In genomic region chr3:11238880-11239279, GRCh38 we compare ENCODE assay signal across 2 cellular contexts.
TF ChIP-seq lines count a peak whose summit lies in the region.

No MANE protein-coding gene starts in this region.

TF ChIP-seq in endothelial cell of umbilical vein, 7 proteins besides CTCF, POLR2A, EP300 and RAD21:
- TF ChIP-seq MYC (IDR thresholded peaks at IDR 0.05; ENCODE audit: low read depth, low read length) = no peak
- TF ChIP-seq POLR2AphosphoS5 (IDR thresholded peaks at IDR 0.05; ENCODE audit: insufficient read depth, low read depth, low read length) = no peak
- TF ChIP-seq JUN (IDR thresholded peaks at IDR 0.05; ENCODE audit: borderline replicate concordance, insufficient read depth, insufficient read length, low read depth) = no peak
- peak; percentile 30 for TF ChIP-seq GATA2 (IDR thresholded peaks at IDR 0.05; ENCODE audit: insufficient read depth, insufficient read length, low read depth, low read length)
- TF ChIP-seq FOS (IDR thresholded peaks at IDR 0.05; ENCODE audit: borderline replicate concordance, insufficient read depth, low read length) = peak; percentile 12
- no peak for TF ChIP-seq EZH2 (IDR thresholded peaks at IDR 0.05; ENCODE audit: borderline replicate concordance, low read depth, low read length, severe bottlenecking)
- TF ChIP-seq MAX (IDR thresholded peaks at IDR 0.05; ENCODE audit: insufficient read depth, insufficient read length) = no peak

TF ChIP-seq in HepG2, 621 proteins besides CTCF, POLR2A, EP300 and RAD21:
- TF ChIP-seq CC2D1A (CRISPR knock-in tag; IDR thresholded peaks at IDR 0.05) = no peak
